ENCODE assay signal across 8 cellular contexts in the genomic region with DNA sequence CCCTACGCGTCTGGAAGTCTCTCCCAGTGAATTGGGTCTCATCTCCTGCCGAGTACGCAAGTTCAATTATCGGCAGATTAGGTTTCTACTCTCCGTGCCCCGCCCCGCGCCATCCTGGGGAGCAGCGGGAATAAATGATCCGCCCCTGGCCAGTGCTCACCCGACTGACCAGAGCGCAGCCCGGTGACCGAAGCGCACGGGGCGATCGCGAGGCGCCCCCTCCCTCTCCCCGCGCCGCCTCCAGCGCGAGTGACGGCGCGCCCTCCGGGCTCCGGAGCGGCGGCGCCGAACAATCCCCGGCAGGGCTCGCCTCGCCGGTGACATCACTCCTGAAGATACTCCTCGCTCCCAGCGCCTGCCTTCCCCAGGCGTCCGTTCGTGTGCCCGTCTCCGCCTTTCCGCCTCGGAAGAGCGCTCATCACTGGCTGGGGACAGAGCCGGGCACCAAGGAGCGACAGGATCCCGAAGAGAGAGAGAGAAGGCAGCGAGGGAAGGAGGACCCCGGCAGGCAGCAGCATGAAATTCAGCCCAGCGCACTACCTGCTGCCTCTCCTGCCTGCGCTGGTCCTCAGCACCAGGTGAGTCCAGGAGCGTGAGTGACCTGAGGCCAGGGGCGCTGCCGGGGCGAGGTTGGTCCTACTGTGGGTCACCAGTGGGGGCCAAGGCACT. TPM values are rescaled to one million over a fixed set of nuclear protein-coding genes. Genes with fewer than 3 reads are reported as not detected.
DNase-seq lines count a peak whose midpoint lies in the region; ATAC-seq, FAIRE-seq and TF ChIP-seq lines count a peak whose summit lies in the region.

Gene LUZP2, plus strand, starts transcription at position 326 of the 669 bp plus-strand sequence.

- TF ChIP-seq POLR2A in gastrocnemius medialis (IDR thresholded peaks at IDR 0.05), result no peak

- CTCF ChIA-PET in AG04450 (lab: Charles Lee), result interaction anchor here (1.1 to 1.5 kb wide), 2 partner anchors 9 to 11 kb away, joined by 3 to 4 read pairs; no protein-coding TSS in a partner anchor

- ATAC-seq in lung (ENCODE audit: insufficient read depth, low FRiP score) (peak; percentile 55), gastrocnemius medialis (no peak), HG03039 (IDR thresholded peaks at IDR 0.05; ENCODE audit: unreplicated experiment) (no peak)

- 1 to 3% methylated on average over 59 to 60 of the region's 60 CpGs for WGBS in lung, 2 donors

- H3K27me3 ChIP-seq in AG04450 (ENCODE audit: control insufficient read depth, insufficient read depth, low read length) (no peaks in the 10 kb centered on the region), dorsolateral prefrontal cortex (peaks cover 0 to 39% (median 8%) of the 10 kb centered on the region in 45 donors), lung (ENCODE audit: control insufficient read depth, insufficient read depth) (no peaks in the 10 kb centered on the region), gastrocnemius medialis (peaks cover 4 to 21% (median 18%) of the 10 kb centered on the region in 3 donors)

- H3K4me1 ChIP-seq in lung (ENCODE audit: control insufficient read depth in 2 of 2, insufficient read depth in 2 of 2, low read length in 2 of 2) (no peaks in the 10 kb centered on the region), gastrocnemius medialis (no peaks in the 10 kb centered on the region)

- H3K36me3 ChIP-seq in lung (ENCODE audit: control insufficient read depth in 2 of 2, insufficient read depth in 2 of 2, low read length in 2 of 2) (no peaks in the 10 kb centered on the region), gastrocnemius medialis (no peaks in the 10 kb centered on the region)

- intact Hi-C loops in dorsolateral prefrontal cortex (cut with DNase I), result no loop called here
- intact Hi-C loops in gastrocnemius medialis (cut with DNase I; ENCODE audit: low total_unique reads), result no loop called here

- H3K27ac ChIP-seq in AG04450 (ENCODE audit: low read depth, low read length) (no peak within 1 kb of the TSS), dorsolateral prefrontal cortex (peak within 1 kb of the TSS in 30 of 59 donors; percentile 1 to 72 (median 37)), lung (ENCODE audit: low read depth in 1 of 2, low read length in 1 of 2) (no peak within 1 kb of the TSS), gastrocnemius medialis (no peak within 1 kb of the TSS)

- in situ Hi-C loops in gastrocnemius medialis (cut with MboI; ENCODE audit: low sequenced_read_pairs in 4 of 4), result no loop called here

- H3K4me3 ChIP-seq in AG04450 (ENCODE audit: low read depth, low read length) (peak within 1 kb of the TSS; percentile 74), dorsolateral prefrontal cortex (peak within 1 kb of the TSS; percentile 29 to 76 (median 63)), lung (no peak within 1 kb of the TSS), gastrocnemius medialis (peak within 1 kb of the TSS in 1 of 4 donors; percentile 9)

- peak; percentile 16; the same call in 1 of the 2 replicates for TF ChIP-seq CTCF in AG04450 (IDR thresholded peaks at IDR 0.05; ENCODE audit: low read depth, low read length)
- peak in 3 of 56 donors; percentile 10 to 16 (median 10) for TF ChIP-seq CTCF in dorsolateral prefrontal cortex (IDR thresholded peaks at IDR 0.05 in 54 of 56, conservative IDR thresholded peaks at IDR 0.05 in 2 of 56; ENCODE audit: low read depth in 1 of 56, partially characterized antibody in 56 of 56)
- TF ChIP-seq CTCF in lung (IDR thresholded peaks at IDR 0.05; ENCODE audit: control extremely low read depth, extremely low read depth), result no peak
- no peak for TF ChIP-seq CTCF in gastrocnemius medialis (IDR thresholded peaks at IDR 0.05 in 4 of 5, conservative IDR thresholded peaks at IDR 0.05 in 1 of 5)

- H3K9me3 ChIP-seq in AG04450 (ENCODE audit: control insufficient read depth, insufficient read depth, low read length), result no peaks in the 10 kb centered on the region
- no peaks in the 10 kb centered on the region for H3K9me3 ChIP-seq in lung (ENCODE audit: control insufficient read depth in 2 of 2, insufficient read depth in 1 of 2, low read length in 1 of 2)
- H3K9me3 ChIP-seq in gastrocnemius medialis, result no peaks in the 10 kb centered on the region

- no peak for FAIRE-seq in urothelium cell line (lab: Jason Lieb, UNC)

- POLR2A ChIA-PET in AG04450 (lab: Yijun Ruan, JAX), result no interaction called here

- DNase-seq in AG04450 (ENCODE audit: low read depth, low spot score), result no peak
- DNase-seq in NCI-H1930 (lab: John Stamatoyannopoulos, UW), result peak; percentile 39 to 62
- peak in 7 of 10 donors; percentile 2 to 64 (median 38) for DNase-seq in dorsolateral prefrontal cortex
- DNase-seq in lung (ENCODE audit: low spot score), result no peak
- DNase-seq in urothelium cell line (ENCODE audit: low spot score), result peak; percentile 66
- DNase-seq in NCI-H2196 (lab: John Stamatoyannopoulos, UW; ENCODE audit: unreplicated experiment), result no peak
- DNase-seq in gastrocnemius medialis, result no peak

RNA-seq across cellular contexts. Expression of gene LUZP2, which starts in this region (rescaled TPM):
- polyA plus RNA-seq in AG04450 (2011; rRNA removed) (1.6 and 1.8 TPM in 2 replicates), lung (under 1 TPM; 0.04 to 0.09 TPM)
- 0.74 and 1.5 TPM in 2 replicates for polyA minus RNA-seq in AG04450 (2011; rRNA and poly(A)+ RNA removed)
- total RNA-seq in dorsolateral prefrontal cortex (10 to 100 TPM in 88 of 120 experiments, 1 to 10 TPM in 32; 5.9 to 23.7 (median 11.6) TPM), lung (1 to 10 TPM in 1 of 2 donors, not detected in 1; 8.8 TPM), gastrocnemius medialis (not detected)

Comparison
In these comparisons a context has a peak if more than half of its experiments do, and no peak if none do; other contexts are left out.
1. DNase-seq: peak in NCI-H1930 (2 of 2), dorsolateral prefrontal cortex (7 of 10) and urothelium cell line (single experiment); none in AG04450 (single experiment), lung (single experiment), NCI-H2196 (single experiment) and gastrocnemius medialis (0 of 2).
2. H3K27ac ChIP-seq: peak in dorsolateral prefrontal cortex (30 of 59); none in AG04450 (single experiment), lung (0 of 2) and gastrocnemius medialis (0 of 4).